Comparison of ENCODE assay signal across 8 cellular contexts in the genomic region with DNA sequence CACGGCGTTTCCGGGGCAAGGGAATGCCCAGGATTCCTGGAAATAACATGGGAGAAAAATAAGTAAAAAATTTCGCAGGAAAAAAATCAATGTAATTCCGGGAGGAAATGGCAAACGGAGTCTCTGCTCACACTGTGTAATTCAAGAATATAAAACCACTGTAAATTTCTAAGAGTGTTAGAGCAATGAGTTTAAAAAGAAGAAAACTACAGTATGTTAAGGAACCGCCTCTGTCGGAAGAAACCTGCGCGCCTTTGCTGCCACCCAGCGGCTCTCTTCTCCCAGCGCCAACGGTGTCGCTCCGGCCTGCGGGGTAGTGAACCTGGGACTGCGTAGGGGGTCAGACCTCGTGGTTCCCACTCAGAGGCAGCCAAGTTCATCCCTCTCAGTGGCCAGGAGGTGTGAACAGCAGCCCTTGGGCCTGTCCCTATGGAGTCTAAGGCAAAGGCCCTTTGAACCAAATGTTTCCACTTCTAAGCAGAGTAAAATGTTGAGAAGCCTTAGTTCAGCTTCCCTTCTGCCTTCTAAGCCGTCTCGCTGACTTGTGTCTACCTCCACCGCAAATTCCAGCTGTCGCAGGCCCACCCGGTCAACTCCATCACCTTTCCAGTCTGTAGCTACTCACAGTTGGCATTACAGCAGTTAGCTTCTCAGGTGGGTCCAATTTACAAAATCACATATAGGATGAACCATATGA. TPM values are rescaled to one million over a fixed set of nuclear protein-coding genes. Genes with fewer than 3 reads are reported as not detected.
DNase-seq lines count a peak whose midpoint lies in the region; ATAC-seq and TF ChIP-seq lines count a peak whose summit lies in the region.

No MANE protein-coding gene starts in this region.

- H3K4me3 ChIP-seq in GM06990 (replicated peaks; ENCODE audit: low read depth, low read length), result peak overlapping the region; percentile 78
- peak overlapping the region; percentile 92 for H3K4me3 ChIP-seq in MM.1S (ENCODE audit: low read length)
- peak overlapping the region; percentile 68 to 98 for H3K4me3 ChIP-seq in gastroesophageal sphincter
- peak overlapping the region; percentile 84 to 85 for H3K4me3 ChIP-seq in testis

- peaks cover 5% of the 10 kb centered on the region; the same call in 1 of the 2 replicates for H3F3A ChIP-seq in MM.1S (ENCODE audit: insufficient read depth, low read length)

- ATAC-seq in gastroesophageal sphincter, result peak; percentile 86

- CTCF ChIA-PET in HEK293T (lab: Yijun Ruan, JAX), result interaction anchor here (0.5 to 1.1 kb wide), 3 partner anchors 73 to 1288 kb away, joined by 3 to 5 read pairs (median 4); no protein-coding TSS in a partner anchor
- CTCF ChIA-PET in activated naive CD4-positive, alpha-beta T cell treated with anti-CD3 and anti-CD28 coated beads for 36 hours (lab: Charles Lee), result interaction anchor here (0.6 to 5.3 kb wide), 17 partner anchors 21 to 182 kb away, joined by 3 to 59 read pairs (median 4); a partner anchor contains a TSS

- WGBS in gastroesophageal sphincter (ENCODE audit: low coverage in 1 of 2), 2 donors, result 19 to 59% methylated on average over 3 to 9 of the region's 23 CpGs
- WGBS in testis, 2 donors, result 11 to 14% methylated on average over 19 to 23 of the region's 23 CpGs

- TF ChIP-seq POLR2A in gastroesophageal sphincter (IDR thresholded peaks at IDR 0.05) (no peak), testis (IDR thresholded peaks at IDR 0.05) (no peak)

- H3K27me3 ChIP-seq in GM06990 (replicated peaks; ENCODE audit: control insufficient read depth, insufficient read depth, low read length) (no peaks in the 10 kb centered on the region), MM.1S (replicated peaks; ENCODE audit: insufficient read depth, low read length) (no peaks in the 10 kb centered on the region), gastroesophageal sphincter (no peaks in the 10 kb centered on the region), testis (no peaks in the 10 kb centered on the region)

- H3K36me3 ChIP-seq in GM06990 (ENCODE audit: control insufficient read depth, insufficient read depth, low read length) (no peaks in the 10 kb centered on the region), MM.1S (replicated peaks; ENCODE audit: insufficient read depth, low read length) (no peaks in the 10 kb centered on the region), gastroesophageal sphincter (no peaks in the 10 kb centered on the region), testis (ENCODE audit: low read depth, missing control alignments) (no peaks in the 10 kb centered on the region)

- H3K27ac ChIP-seq in MM.1S (ENCODE audit: low read length) (peak overlapping the region; percentile 61; the same call in 1 of the 2 replicates), gastroesophageal sphincter (peak overlapping the region; percentile 93 to 97 (median 94)), testis (peak overlapping the region; percentile 83 to 93)

- intact Hi-C loops in activated naive CD4-positive, alpha-beta T cell treated with anti-CD3 and anti-CD28 coated beads for 36 hours (cut with micrococcal nuclease), result loop anchor here (1.0 to 5.0 kb wide), 10 partner anchors 29 to 1478 kb away; a partner anchor contains a TSS
- intact Hi-C loops in testis (cut with DNase I; ENCODE audit: low total_unique reads), result loop anchor here (5.0 kb wide), 1 partner anchor 73 kb away; no protein-coding TSS in a partner anchor

- TF ChIP-seq EP300 in gastroesophageal sphincter (IDR thresholded peaks at IDR 0.05), result no peak

- in situ Hi-C loops in SK-MEL-5 (cut with HindIII; ENCODE audit: low pct_unique_long_range_greater_than_20kb, low sequenced_read_pairs), result no loop called here

- H3K4me1 ChIP-seq in MM.1S (ENCODE audit: low read length), result peaks cover 12% of the 10 kb centered on the region
- H3K4me1 ChIP-seq in gastroesophageal sphincter, result peaks cover 0 to 27% (median 0%) of the 10 kb centered on the region in 3 donors
- peaks cover 3% of the 10 kb centered on the region for H3K4me1 ChIP-seq in testis

- no peaks in the 10 kb centered on the region for H3K27me3 Mint-ChIP-seq in activated naive CD4-positive, alpha-beta T cell treated with anti-CD3 and anti-CD28 coated beads for 36 hours (ENCODE audit: low read depth)

- peak; percentile 96 for TF ChIP-seq CTCF in GM06990 (IDR thresholded peaks at IDR 0.05; ENCODE audit: insufficient read depth, low read length, poor library complexity, severe bottlenecking)
- TF ChIP-seq CTCF in MM.1S (IDR thresholded peaks at IDR 0.05; ENCODE audit: low read length), result peak; percentile 91
- peak; percentile 59 to 95 (median 83) for TF ChIP-seq CTCF in gastroesophageal sphincter (IDR thresholded peaks at IDR 0.05)
- TF ChIP-seq CTCF in testis (IDR thresholded peaks at IDR 0.05), result peak; percentile 63 to 76 (median 73)

- H3K4me2 ChIP-seq in MM.1S (ENCODE audit: low read depth, low read length), result peak overlapping the region; percentile 74

- peak overlapping the region; percentile 94 for H2AFZ ChIP-seq in MM.1S (ENCODE audit: low read length)

- POLR2A ChIA-PET in HEK293T (lab: Yijun Ruan, JAX), result interaction anchor here (0.9 kb wide), 1 partner anchor 94 kb away, joined by 3 read pairs; a partner anchor contains a TSS

- H3K9me3 Mint-ChIP-seq in activated naive CD4-positive, alpha-beta T cell treated with anti-CD3 and anti-CD28 coated beads for 36 hours, result no peaks in the 10 kb centered on the region

- no peaks in the 10 kb centered on the region for H4K20me1 ChIP-seq in MM.1S (ENCODE audit: insufficient read depth, low read length)

- H3K9me3 ChIP-seq in MM.1S (replicated peaks; ENCODE audit: insufficient read depth, low read length), result no peaks in the 10 kb centered on the region
- no peaks in the 10 kb centered on the region for H3K9me3 ChIP-seq in gastroesophageal sphincter
- no peaks in the 10 kb centered on the region for H3K9me3 ChIP-seq in testis

- H3K4me1 Mint-ChIP-seq in activated naive CD4-positive, alpha-beta T cell treated with anti-CD3 and anti-CD28 coated beads for 36 hours (ENCODE audit: low read depth), result peaks cover 29% of the 10 kb centered on the region

- H3K36me3 Mint-ChIP-seq in activated naive CD4-positive, alpha-beta T cell treated with anti-CD3 and anti-CD28 coated beads for 36 hours (ENCODE audit: low read depth), result peaks cover 21% of the 10 kb centered on the region

- peak overlapping the region; percentile 91 for H3K27ac Mint-ChIP-seq in activated naive CD4-positive, alpha-beta T cell treated with anti-CD3 and anti-CD28 coated beads for 36 hours

- no peaks in the 10 kb centered on the region for H3K9me2 ChIP-seq in MM.1S (replicated peaks; ENCODE audit: insufficient read depth, low read length)

- H3K4me3 Mint-ChIP-seq in activated naive CD4-positive, alpha-beta T cell treated with anti-CD3 and anti-CD28 coated beads for 36 hours, result peak overlapping the region; percentile 80

- DNase-seq in GM06990 (ENCODE audit: extremely low read depth, insufficient read length) (peak; percentile 82), HEK293T (ENCODE audit: extremely low spot score) (peak; percentile 65), MM.1S (peak; percentile 85), SK-MEL-5 (ENCODE audit: low read depth, low spot score) (peak; percentile 87), occipital lobe (lab: John Stamatoyannopoulos, UW) (peak; percentile 54), testis (peak; percentile 89)
- peak; percentile 90 for DNase-seq in activated naive CD4-positive, alpha-beta T cell treated with anti-CD3 and anti-CD28 coated beads for 36 hours

- H3K9ac ChIP-seq in MM.1S (ENCODE audit: low read length), result peak overlapping the region; percentile 92

- peaks cover 44% of the 10 kb centered on the region for H3K79me2 ChIP-seq in MM.1S (ENCODE audit: low read length)

TF ChIP-seq in HEK293T, 16 proteins besides CTCF, POLR2A, EP300 and RAD21:
- TF ChIP-seq L3MBTL2 (conservative IDR thresholded peaks at IDR 0.05) (peak; percentile 74), FOXK2 (IDR thresholded peaks at IDR 0.05) (no peak), TARDBP (IDR thresholded peaks at IDR 0.05) (no peak), ELF4 (IDR thresholded peaks at IDR 0.05) (no peak), CTBP1 (IDR thresholded peaks at IDR 0.05; ENCODE audit: borderline replicate concordance) (no peak), FOXA1 (IDR thresholded peaks at IDR 0.05) (no peak)

RNA-seq across cellular contexts. Expression of a gene that starts 0.9 kb away (rescaled TPM):
- total RNA-seq in SK-MEL-5 (2014; rRNA removed; shearing (Covaris generic)), result 96.4 and 97.7 TPM in 2 replicates
- 59.7 and 77.3 TPM in 2 replicates for polyA plus RNA-seq in SK-MEL-5 (2015; cell fraction: cytosol; rRNA removed)
- 51.9 and 67.9 TPM in 2 replicates for polyA plus RNA-seq in SK-MEL-5 (2015; cell fraction: nucleus; rRNA removed)
- 100 to 1,000 TPM; 119 to 124 TPM for total RNA-seq in activated naive CD4-positive, alpha-beta T cell treated with anti-CD3 and anti-CD28 coated beads for 36 hours
- 10 to 100 TPM; 16.9 to 29.7 (median 21.4) TPM for total RNA-seq in gastroesophageal sphincter
- total RNA-seq in occipital lobe, result 7.6 TPM
- 10 to 100 TPM; 13.1 to 13.7 TPM for total RNA-seq in testis
- 19.2 TPM for polyA plus RNA-seq in testis (ENCODE audit: insufficient read depth, low read depth, low replicate concordance)

RNA-seq across cellular contexts. Expression of a gene that starts 28.4 kb away (rescaled TPM):
- 17.7 and 27.7 TPM in 2 replicates for total RNA-seq in SK-MEL-5 (2014; rRNA removed; shearing (Covaris generic))
- polyA plus RNA-seq in SK-MEL-5 (2015; cell fraction: cytosol; rRNA removed), result 19.5 and 27.3 TPM in 2 replicates
- polyA plus RNA-seq in SK-MEL-5 (2015; cell fraction: nucleus; rRNA removed), result 4.1 and 15.3 TPM in 2 replicates
- total RNA-seq in activated naive CD4-positive, alpha-beta T cell treated with anti-CD3 and anti-CD28 coated beads for 36 hours, result 1 to 10 TPM; 7.3 to 9.2 TPM
- total RNA-seq in gastroesophageal sphincter, result 10 to 100 TPM in 3 of 4 donors, 1 to 10 TPM in 1; 6.7 to 19.6 (median 14.7) TPM
- total RNA-seq in occipital lobe, result 6.4 TPM
- 10 to 100 TPM; 10.3 to 12.9 TPM for total RNA-seq in testis
- 11.9 TPM for polyA plus RNA-seq in testis (ENCODE audit: insufficient read depth, low read depth, low replicate concordance)

RNA-seq across cellular contexts. Expression of a gene that starts 28.5 kb away (rescaled TPM):
- total RNA-seq in SK-MEL-5 (2014; rRNA removed; shearing (Covaris generic)), result 24.3 and 24.6 TPM in 2 replicates
- polyA plus RNA-seq in SK-MEL-5 (2015; cell fraction: cytosol; rRNA removed), result 13.8 and 16.9 TPM in 2 replicates
- polyA plus RNA-seq in SK-MEL-5 (2015; cell fraction: nucleus; rRNA removed), result 28.7 and 44.0 TPM in 2 replicates
- 10 to 100 TPM; 13.3 to 13.8 TPM for total RNA-seq in activated naive CD4-positive, alpha-beta T cell treated with anti-CD3 and anti-CD28 coated beads for 36 hours
- total RNA-seq in gastroesophageal sphincter (10 to 100 TPM in 2 of 4 donors, 1 to 10 TPM in 2; 7.0 to 14.0 (median 9.0) TPM), occipital lobe (6.9 TPM), testis (10 to 100 TPM; 13.7 to 14.3 TPM)
- 12.8 TPM for polyA plus RNA-seq in testis (ENCODE audit: insufficient read depth, low read depth, low replicate concordance)

Comparison
In these comparisons a context has a peak if more than half of its experiments do, and no peak if none do; other contexts are left out.
1. Peak in every context shown above with its lines: DNase-seq, ATAC-seq, H3K4me3 ChIP-seq and H3K27ac ChIP-seq.